Comparison of ENCODE assay signal across 8 cellular contexts in the genomic region with DNA sequence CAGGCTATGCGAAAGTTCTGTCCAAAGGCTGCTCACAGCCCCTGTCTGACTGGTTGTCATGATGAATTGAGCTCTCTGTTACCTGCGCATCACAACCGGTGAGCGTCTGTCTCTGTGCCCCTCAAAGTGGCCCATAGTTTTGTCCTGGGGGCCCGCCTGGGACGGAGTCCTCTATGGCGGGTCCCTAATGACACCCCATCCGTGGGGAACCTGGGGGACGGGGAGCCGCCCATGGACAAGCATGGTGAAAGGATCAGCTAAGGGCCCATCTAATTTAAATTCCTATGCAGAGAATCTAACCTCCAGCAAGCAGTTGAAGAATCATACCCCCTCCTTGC. TPM values are rescaled to one million over a fixed set of nuclear protein-coding genes. Genes with fewer than 3 reads are reported as not detected.
A peak's percentile ranks its signal among the peaks of the same experiment; 100 is the strongest.
DNase-seq lines count a peak whose midpoint lies in the region; ATAC-seq, FAIRE-seq and TF ChIP-seq lines count a peak whose summit lies in the region.

No MANE protein-coding gene starts in this region.

- intact Hi-C loops in Caco-2 (cut with micrococcal nuclease; ENCODE audit: unreplicated experiment) = loop anchor here (2.0 kb wide), 1 partner anchor 66 kb away; no protein-coding TSS in a partner anchor
- intact Hi-C loops in heart left ventricle (cut with DNase I) = no loop called here

- peaks cover 35% of the 10 kb centered on the region for H3K36me3 Mint-ChIP-seq in Caco-2 (ENCODE audit: insufficient read depth, unreplicated experiment)
- H3K36me3 Mint-ChIP-seq in H9 (ENCODE audit: insufficient read depth in 1 of 3, low read depth in 3 of 3) = peaks cover 9 to 25% (median 10%) of the 10 kb centered on the region in 3 experiments; a peak in 6 of 7 replicates
- H3K36me3 Mint-ChIP-seq in T-helper 17 cell (ENCODE audit: low read depth) = peaks cover 14% of the 10 kb centered on the region

- H3K27ac ChIP-seq in H9 (ENCODE audit: insufficient read length, low read depth, low read length) (no peak overlapping the region), heart left ventricle (peak overlapping the region; percentile 51 to 92 (median 88)), small intestine (ENCODE audit: low read depth in 1 of 2, low read length in 1 of 2) (peak overlapping the region in 1 of 2 donors; percentile 95)

- H3K9me3 ChIP-seq in Caco-2 (no peaks in the 10 kb centered on the region), H9 (ENCODE audit: control insufficient read depth, low read depth, low read length) (no peaks in the 10 kb centered on the region), T-helper 17 cell (ENCODE audit: control insufficient read depth, low read length, poor library complexity, severe bottlenecking) (no peaks in the 10 kb centered on the region), heart left ventricle (no peaks in the 10 kb centered on the region), small intestine (ENCODE audit: control insufficient read depth, low read depth) (no peaks in the 10 kb centered on the region)

- peak overlapping the region; percentile 71 for H3K9ac ChIP-seq in H9 (ENCODE audit: extremely low read depth, insufficient read length, low read length)

- H3K14ac ChIP-seq in H9 (ENCODE audit: insufficient read depth, low read length) = no peak overlapping the region

- H2BK5ac ChIP-seq in H9 (ENCODE audit: insufficient read length, low read length) = no peak overlapping the region

- H3K4me1 Mint-ChIP-seq in Caco-2 (ENCODE audit: low read depth, unreplicated experiment) (no peaks in the 10 kb centered on the region), H9 (peaks cover 5 to 12% of the 10 kb centered on the region in 2 experiments; a peak in 3 of 4 replicates), T-helper 17 cell (peaks cover 26% of the 10 kb centered on the region)

- ATAC-seq in T-helper 17 cell (peak; percentile 6), heart left ventricle (peak in 2 of 4 donors; percentile 3 to 10)

- H3K79me2 ChIP-seq in H9 (ENCODE audit: insufficient read depth, low read length) = no peaks in the 10 kb centered on the region

- CTCF ChIA-PET in Caco-2 (lab: Charles Lee) = interaction anchor here (0.7 to 1.1 kb wide), 2 partner anchors 27 to 66 kb away, joined by 3 to 4 read pairs; partner anchors contain the start of gene TGOLN2

- peak overlapping the region; percentile 89 for H3K4me2 ChIP-seq in H9 (ENCODE audit: insufficient read depth, insufficient read length, low read length)

- peaks cover 2% of the 10 kb centered on the region; the same call in 1 of the 2 replicates for H3K36me3 ChIP-seq in Caco-2 (ENCODE audit: control insufficient read depth, insufficient read depth, low read length)
- H3K36me3 ChIP-seq in heart left ventricle = peaks cover 0 to 61% (median 49%) of the 10 kb centered on the region in 9 donors
- H3K36me3 ChIP-seq in small intestine (ENCODE audit: control insufficient read depth in 2 of 2, insufficient read depth in 2 of 2, low read length in 2 of 2) = peaks cover 4 to 9% of the 10 kb centered on the region in 2 donors

- no peak overlapping the region for H3T11ph ChIP-seq in H9 (ENCODE audit: low read length)

- H2BK20ac ChIP-seq in H9 (ENCODE audit: low read depth, low read length, poor library complexity, severe bottlenecking) = no peak overlapping the region

- no peak overlapping the region for H4K5ac ChIP-seq in H9 (ENCODE audit: insufficient read length, low read depth, low read length)

- H3K27me3 ChIP-seq in Caco-2 (replicated peaks; ENCODE audit: control insufficient read depth, insufficient read depth, low read length) (no peaks in the 10 kb centered on the region), H9 (ENCODE audit: insufficient read depth, low read length) (no peaks in the 10 kb centered on the region), heart left ventricle (no peaks in the 10 kb centered on the region), small intestine (ENCODE audit: control insufficient read depth in 2 of 2, insufficient read depth in 2 of 2, low read length in 2 of 2) (no peaks in the 10 kb centered on the region)

- peak overlapping the region; percentile 96 for H3K27ac Mint-ChIP-seq in Caco-2 (ENCODE audit: unreplicated experiment)
- H3K27ac Mint-ChIP-seq in H9 = peak overlapping the region in 2 of 3 experiments; percentile 95; a peak in 6 of 7 replicates
- peak overlapping the region; percentile 98 for H3K27ac Mint-ChIP-seq in T-helper 17 cell

- POLR2A ChIA-PET in Caco-2 (lab: Charles Lee) = interaction anchor here (1.1 to 1.9 kb wide), 4 partner anchors 9 to 184 kb away, joined by 4 to 18 read pairs (median 8); partner anchors contain the start of genes MAT2A, SH2D6 and TGOLN2

- H3K4me3 Mint-ChIP-seq in Caco-2 (ENCODE audit: unreplicated experiment) (peak overlapping the region; percentile 99), H9 (peak overlapping the region; percentile 91 to 99), T-helper 17 cell (peak overlapping the region; percentile 99)

- H2BK120ac ChIP-seq in H9 (ENCODE audit: low read depth, low read length, poor library complexity, severe bottlenecking) = no peak overlapping the region

- H3K79me1 ChIP-seq in H9 (ENCODE audit: insufficient read depth, low read depth, low read length, poor library complexity, severe bottlenecking) = no peaks in the 10 kb centered on the region

- no peaks in the 10 kb centered on the region for H3K27me3 Mint-ChIP-seq in Caco-2 (ENCODE audit: insufficient read depth, unreplicated experiment)
- H3K27me3 Mint-ChIP-seq in H9 (ENCODE audit: low read depth) = no peaks in the 10 kb centered on the region
- H3K27me3 Mint-ChIP-seq in T-helper 17 cell = no peaks in the 10 kb centered on the region

- whole genome bisulfite sequencing in H9 (ENCODE audit: extremely low coverage, insufficient read length, low lambda C conversion rate) = no CpG with 5 or more reads among the region's 10 CpGs
- 5 to 12% (median 10%) methylated on average over 10 of the region's 10 CpGs for WGBS in heart left ventricle, 4 donors
- 6 to 10% (median 7%) methylated on average over 10 of the region's 10 CpGs for WGBS in small intestine, 3 donors

- TSS peak; percentile 45 for BruUV-seq in Caco-2 (replicated peaks; lab: Mats Ljungman, UMichigan)

- peak overlapping the region; percentile 56 for H2AFZ ChIP-seq in H9 (ENCODE audit: low read length)

- no peaks in the 10 kb centered on the region for H4K20me1 ChIP-seq in H9 (ENCODE audit: control insufficient read depth, insufficient read depth, insufficient read length)

- H2BK12ac ChIP-seq in H9 (ENCODE audit: insufficient read length, low read depth, low read length) = no peak overlapping the region

- H4K91ac ChIP-seq in H9 (ENCODE audit: insufficient read length, low read depth, low read length) = no peak overlapping the region

- TF ChIP-seq CTCF in Caco-2 (IDR thresholded peaks at IDR 0.05; ENCODE audit: insufficient read depth in 1 of 2, low read depth in 1 of 2, low read length in 1 of 2, severe bottlenecking in 1 of 2, unreplicated experiment in 1 of 2) = no peak
- no peak for TF ChIP-seq CTCF in H9 (conservative IDR thresholded peaks at IDR 0.05)
- TF ChIP-seq CTCF in heart left ventricle (IDR thresholded peaks at IDR 0.05) = no peak

- peaks cover 12% of the 10 kb centered on the region for H3K23me2 ChIP-seq in H9 (ENCODE audit: insufficient read length, low read depth, low read length, poor library complexity, severe bottlenecking)

- no peak for FAIRE-seq in small intestine (lab: Jason Lieb, UNC)

- H2BK15ac ChIP-seq in H9 (ENCODE audit: low read depth, low read length) = no peak overlapping the region

- peak overlapping the region; percentile 49 for H3K4me3 ChIP-seq in Caco-2 (ENCODE audit: low read depth, low read length)
- peak overlapping the region; percentile 53 to 89 (median 74) for H3K4me3 ChIP-seq in heart left ventricle
- peak overlapping the region; percentile 52 to 81 for H3K4me3 ChIP-seq in small intestine (ENCODE audit: low read depth in 1 of 2, low read length in 2 of 2)

- no peaks in the 10 kb centered on the region for H3K4me1 ChIP-seq in Caco-2
- H3K4me1 ChIP-seq in H9 (ENCODE audit: insufficient read depth, low read length) = no peaks in the 10 kb centered on the region
- peaks cover 0 to 37% (median 21%) of the 10 kb centered on the region in 12 donors for H3K4me1 ChIP-seq in heart left ventricle
- H3K4me1 ChIP-seq in small intestine (ENCODE audit: control insufficient read depth in 2 of 2, insufficient read depth in 1 of 2, low read depth in 1 of 2, low read length in 1 of 2) = peaks cover 2 to 4% of the 10 kb centered on the region in 2 donors

- H3K56ac ChIP-seq in H9 (ENCODE audit: insufficient read length, low read depth, low read length) = no peak overlapping the region

- no peaks in the 10 kb centered on the region for H3K9me3 Mint-ChIP-seq in Caco-2 (ENCODE audit: unreplicated experiment)
- no peaks in the 10 kb centered on the region for H3K9me3 Mint-ChIP-seq in H9

- H3K23ac ChIP-seq in H9 (ENCODE audit: insufficient read length, low read depth, low read length) = no peak overlapping the region

- no peak overlapping the region for H4K8ac ChIP-seq in H9 (replicated peaks; ENCODE audit: insufficient read length, low read depth, low read length)

- DNase-seq in Caco-2 = no peak
- DNase-seq in H9 = no peak
- no peak for DNase-seq in T-helper 17 cell
- peak in 1 of 5 donors; percentile 34 for DNase-seq in heart left ventricle
- no peak for DNase-seq in small intestine
- no peak for DNase-seq in NCI-H2227 treated with DMSO at 0.1 percent for 48 hours (lab: John Stamatoyannopoulos, UW)
- no peak for DNase-seq in epidermal melanocyte (ENCODE audit: insufficient read length, low spot score)
- DNase-seq in activated gamma-delta T cell treated with Interleukin-2 at 50 U/mL for 16 hours = no peak

- H3K4ac ChIP-seq in H9 (ENCODE audit: low read depth, low read length) = no peak overlapping the region

- TF ChIP-seq POLR2A in heart left ventricle (IDR thresholded peaks at IDR 0.05) = no peak

- no peak overlapping the region for H2AK5ac ChIP-seq in H9 (ENCODE audit: insufficient read length, low read length)

- no peak overlapping the region for H3K18ac ChIP-seq in H9 (ENCODE audit: insufficient read length, low read depth, low read length)

RNA-seq across cellular contexts. Expression of gene ELMOD3, which starts 0.5 kb away (rescaled TPM):
- 10.3 and 11.3 TPM in 2 replicates for total RNA-seq in Caco-2 (2022)
- total RNA-seq in H9 (2021) = 7.4 and 7.6 TPM in 2 replicates
- total RNA-seq in T-helper 17 cell = 10 to 100 TPM; 20.0 to 23.2 TPM
- 10 to 100 TPM in 4 of 9 donors, 1 to 10 TPM in 5; 6.0 to 18.0 (median 9.5) TPM for total RNA-seq in heart left ventricle
- 10 to 100 TPM; 10.2 to 12.5 TPM for polyA plus RNA-seq in heart left ventricle
- polyA plus RNA-seq in small intestine = 10 to 100 TPM; 16.1 to 36.9 (median 20.0) TPM

RNA-seq across cellular contexts. Expression of gene RETSAT, which starts 0.7 kb away (rescaled TPM):
- 31.1 and 32.3 TPM in 2 replicates for total RNA-seq in Caco-2 (2022)
- 14.7 and 16.7 TPM in 2 replicates for total RNA-seq in H9 (2021)
- 10 to 100 TPM; 30.3 to 35.9 TPM for total RNA-seq in T-helper 17 cell
- 10 to 100 TPM; 27.5 to 74.9 (median 50.9) TPM for total RNA-seq in heart left ventricle
- polyA plus RNA-seq in heart left ventricle = 10 to 100 TPM; 22.5 to 36.3 TPM
- polyA plus RNA-seq in small intestine = 100 to 1,000 TPM in 2 of 3 donors, 10 to 100 TPM in 1; 92.8 to 147 (median 147) TPM

RNA-seq across cellular contexts. Expression of gene TGOLN2, which starts 27.3 kb away (rescaled TPM):
- total RNA-seq in Caco-2 (2022) (109 and 119 TPM in 2 replicates), H9 (2021) (47.7 and 47.8 TPM in 2 replicates), T-helper 17 cell (100 to 1,000 TPM; 122 to 125 TPM), heart left ventricle (100 to 1,000 TPM in 2 of 9 donors, 10 to 100 TPM in 7; 70.7 to 130 (median 83.5) TPM)
- polyA plus RNA-seq in heart left ventricle (10 to 100 TPM; 15.5 to 57.3 TPM), small intestine (10 to 100 TPM; 18.6 to 59.7 (median 26.7) TPM)

RNA-seq across cellular contexts. Expression of gene CAPG, which starts 55.1 kb away (rescaled TPM):
- total RNA-seq in Caco-2 (2022) (6.2 and 10.0 TPM in 2 replicates), H9 (2021) (72.8 and 78.8 TPM in 2 replicates), T-helper 17 cell (10 to 100 TPM; 51.6 to 90.3 TPM), heart left ventricle (10 to 100 TPM in 3 of 9 donors, 1 to 10 TPM in 6; 2.8 to 91.6 (median 4.5) TPM)
- polyA plus RNA-seq in heart left ventricle (10 to 100 TPM in 1 of 2 donors, 1 to 10 TPM in 1; 2.9 to 15.6 TPM), small intestine (100 to 1,000 TPM in 1 of 3 donors, 10 to 100 TPM in 2; 35.8 to 130 (median 82.3) TPM)
